ENCODE assay signal across 1 cellular context in genomic region chr5:137753227-137753985, GRCh38.
TF ChIP-seq lines count a peak whose summit lies in the region.

No MANE protein-coding gene starts in this region.

TF ChIP-seq in GM12878, 131 proteins besides CTCF, POLR2A, EP300 and RAD21:
- no peak for TF ChIP-seq USF1 (IDR thresholded peaks at IDR 0.05; ENCODE audit: borderline replicate concordance, extremely low read length, insufficient read depth, low read depth, low read length)
- peak; percentile 19; the same call in 1 of the 2 replicates for TF ChIP-seq LARP7 (IDR thresholded peaks at IDR 0.05)
- TF ChIP-seq SRF (IDR thresholded peaks at IDR 0.05; ENCODE audit: low read depth in 2 of 2, low read length in 2 of 2), result no peak
- 0 out of 3 replicates have a peak, but pooled peaks have one; percentile 13 for TF ChIP-seq POU2F2 (IDR thresholded peaks at IDR 0.05; ENCODE audit: borderline replicate concordance, low read depth, low read length)
- TF ChIP-seq CHD1 (IDR thresholded peaks at IDR 0.05; ENCODE audit: low read depth, low read length), result peak; percentile 31; the same call in 1 of the 2 replicates
- TF ChIP-seq POLR2AphosphoS5 (IDR thresholded peaks at IDR 0.05; ENCODE audit: low read length), result 0 out of 2 replicates have a peak, but pooled peaks have one; percentile 13
- peak; percentile 25; the same call in 1 of the 2 replicates for TF ChIP-seq TAF1 (IDR thresholded peaks at IDR 0.05; ENCODE audit: borderline replicate concordance, low read depth, low read length)
- peak; percentile 26 for TF ChIP-seq MEF2B (IDR thresholded peaks at IDR 0.05; ENCODE audit: partially characterized antibody, poor library complexity, severe bottlenecking)
- 0 out of 2 replicates have a peak, but pooled peaks have one; percentile 18 for TF ChIP-seq FOXM1 (IDR thresholded peaks at IDR 0.05; ENCODE audit: low read depth, low read length)
- peak; percentile 76 for TF ChIP-seq YY1 (IDR thresholded peaks at IDR 0.05; ENCODE audit: low read depth, low read length)
- TF ChIP-seq NFYA (IDR thresholded peaks at IDR 0.05; ENCODE audit: borderline replicate concordance, low read depth, low read length), result no peak
